Comparison of ENCODE assay signal across 17 cellular contexts in the genomic region with DNA sequence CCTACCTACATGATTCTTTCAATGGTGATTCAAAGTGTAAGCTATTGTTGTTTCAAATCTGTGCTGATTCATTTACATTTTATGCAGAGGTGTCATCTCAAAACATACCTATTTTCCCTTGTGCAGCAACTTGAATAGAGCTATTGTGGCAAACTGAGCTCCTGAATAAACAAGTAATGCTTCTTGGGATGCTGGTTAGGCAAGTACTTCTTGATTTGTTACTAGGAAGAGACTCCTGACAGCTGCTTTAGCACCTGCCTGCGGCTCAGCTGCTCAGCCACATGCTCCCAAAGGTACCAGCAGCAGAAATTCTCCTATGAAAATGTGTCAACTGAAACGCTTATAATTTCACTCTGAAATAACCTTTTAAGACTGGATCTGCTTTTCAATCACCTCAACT.
"Had no signal": no experiment of that assay in that cellular context is flagged by ENCODE, and none has a peak within 500 bp of the region (broad histone marks: within the 10 kb centered on the region; RNA-seq: fewer than 3 reads in every experiment).

No MANE protein-coding gene starts in this region.

- H3K4me1 Mint-ChIP-seq: memory B cell; stimulated activated effector memory CD8-positive, alpha-beta T cell treated with anti-CD3 and anti-CD28 coated beads, Interleukin-12 subunit alpha, Interleukin-12 subunit beta, amount 100 ng/mL, for 72 hours had no signal

- H3K36me3 Mint-ChIP-seq: memory B cell; stimulated activated effector memory CD8-positive, alpha-beta T cell treated with anti-CD3 and anti-CD28 coated beads, Interleukin-12 subunit alpha, Interleukin-12 subunit beta, amount 100 ng/mL, for 72 hours had no signal

- H3K4me3 ChIP-seq: psoas muscle, thoracic aorta, upper lobe of right lung had no signal

- H3K27ac Mint-ChIP-seq: effector memory CD8-positive, alpha-beta T cell; memory B cell; stimulated activated effector memory CD8-positive, alpha-beta T cell treated with anti-CD3 and anti-CD28 coated beads, Interleukin-12 subunit alpha, Interleukin-12 subunit beta, amount 100 ng/mL, for 72 hours had no signal

- H3K9me3 Mint-ChIP-seq: effector memory CD8-positive, alpha-beta T cell; stimulated activated effector memory CD8-positive, alpha-beta T cell treated with anti-CD3 and anti-CD28 coated beads, Interleukin-12 subunit alpha, Interleukin-12 subunit beta, amount 100 ng/mL, for 72 hours had no signal

- H3K9me3 ChIP-seq: psoas muscle, thoracic aorta, upper lobe of right lung had no signal

- H3K4me3 Mint-ChIP-seq: activated T-cell treated with anti-CD3 and anti-CD28 coated beads, Interleukin-2, amount 50 U/mL, for 4 hours; effector memory CD8-positive, alpha-beta T cell; memory B cell; stimulated activated effector memory CD8-positive, alpha-beta T cell treated with anti-CD3 and anti-CD28 coated beads, Interleukin-12 subunit alpha, Interleukin-12 subunit beta, amount 100 ng/mL, for 72 hours had no signal

- H3K27me3 ChIP-seq: upper lobe of right lung had no signal

- H3K36me3 ChIP-seq: thoracic aorta, upper lobe of right lung had no signal

- H3K27ac ChIP-seq: psoas muscle, thoracic aorta, upper lobe of right lung had no signal

- ATAC-seq: activated CD4-positive, CD25-positive, alpha-beta regulatory T cell treated with anti-CD3 and anti-CD28 coated beads, Interleukin-2, amount 50 U/mL, for 24 hours; activated T-cell treated with anti-CD3 and anti-CD28 coated beads, Interleukin-2, amount 50 U/mL, for 4 hours; effector memory CD8-positive, alpha-beta T cell; psoas muscle; sciatic nerve; stimulated activated effector memory CD8-positive, alpha-beta T cell treated with anti-CD3 and anti-CD28 coated beads, Interleukin-12 subunit alpha, Interleukin-12 subunit beta, amount 100 ng/mL, for 72 hours; upper lobe of right lung had no signal

- H3K4me1 ChIP-seq: psoas muscle had no signal

- DNase-seq: activated CD4-positive, alpha-beta T cell treated with anti-CD3 and anti-CD28 coated beads, Interleukin-2, amount 50 U/mL, for 1 hour; activated CD8-positive, alpha-beta memory T cell treated with anti-CD3 and anti-CD28 coated beads, Interleukin-2, amount 50 U/mL, for 4 hours; activated naive CD4-positive, alpha-beta T cell treated with anti-CD3 and anti-CD28 coated beads, Interleukin-2, amount 50 U/mL, for 16 hours; activated T-cell treated with anti-CD3 and anti-CD28 coated beads, Interleukin-2, amount 50 U/mL, for 4 hours; aorta; dermis blood vessel endothelial cell; effector memory CD8-positive, alpha-beta T cell; left ventricle myocardium superior; psoas muscle; stimulated activated CD4-positive, alpha-beta T cell treated with anti-CD3 and anti-CD28 coated beads, Interleukin-4, amount 100 ng/mL, for 24 hours; T1000; upper lobe of right lung had no signal
